10 cellular contexts compared by ENCODE assay signal in genomic region chr22:41526226-41526531, GRCh38. TPM values are rescaled to one million over a fixed set of nuclear protein-coding genes. Genes with fewer than 3 reads are reported as not detected.
DNase-seq lines count a peak whose midpoint lies in the region; ATAC-seq and TF ChIP-seq lines count a peak whose summit lies in the region.
"Had no signal": no experiment of that assay in that cellular context is flagged by ENCODE, and none has a peak within 500 bp of the region (broad histone marks: within the 10 kb centered on the region; RNA-seq: fewer than 3 reads in every experiment).

No MANE protein-coding gene starts in this region.

- no peaks in the 10 kb centered on the region for H3K27me3 ChIP-seq in CD4-positive, alpha-beta memory T cell (ENCODE audit: insufficient read depth, low read length)
- H3K27me3 ChIP-seq in esophagus (ENCODE audit: control insufficient read depth in 1 of 2, insufficient read depth in 2 of 2, low read length in 2 of 2) = no peaks in the 10 kb centered on the region
- H3K27me3 ChIP-seq in prostate gland (replicated peaks; ENCODE audit: insufficient read depth) = no peaks in the 10 kb centered on the region

- DNase-seq in CD4-positive, alpha-beta memory T cell = no peak
- DNase-seq in prostate gland (ENCODE audit: low spot score) = no peak
- DNase-seq in cerebellar nuclear complex (lab: John Stamatoyannopoulos, UW) = no peak
- no peak for DNase-seq in Ammon's horn (ENCODE audit: low spot score)
- DNase-seq in SHP77 (lab: John Stamatoyannopoulos, UW) = no peak
- DNase-seq: mammary epithelial cell had no signal

- H3K27ac ChIP-seq in CD4-positive, alpha-beta memory T cell (ENCODE audit: low read depth, low read length) = peak overlapping the region; percentile 12
- H3K27ac ChIP-seq in VCaP (peak overlapping the region; percentile 72; the same call in 1 of the 2 replicates), esophagus (ENCODE audit: low read depth in 2 of 2, low read length in 1 of 2) (peak overlapping the region; percentile 47 to 87), prostate gland (peak overlapping the region; percentile 49 to 70)

- H3K36me3 ChIP-seq in CD4-positive, alpha-beta memory T cell (ENCODE audit: insufficient read depth, low read length) = peaks cover 50% of the 10 kb centered on the region
- H3K36me3 ChIP-seq in esophagus (ENCODE audit: control insufficient read depth in 2 of 2, insufficient read depth in 2 of 2, low read length in 1 of 2) (peaks cover 15 to 70% of the 10 kb centered on the region in 2 donors), prostate gland (peaks cover 0 to 11% of the 10 kb centered on the region in 2 donors)

- TF ChIP-seq POLR2A in prostate gland (IDR thresholded peaks at IDR 0.05) = no peak

- no peaks in the 10 kb centered on the region for H3K9me3 ChIP-seq in CD4-positive, alpha-beta memory T cell (ENCODE audit: control insufficient read depth in 1 of 2, low read length in 2 of 2)
- H3K9me3 ChIP-seq in esophagus (ENCODE audit: control insufficient read depth in 2 of 2, insufficient read depth in 1 of 2, low read depth in 1 of 2, low read length in 1 of 2) = no peaks in the 10 kb centered on the region
- H3K9me3 ChIP-seq in prostate gland = no peaks in the 10 kb centered on the region

- intact Hi-C loops in CD4-positive, alpha-beta memory T cell (cut with micrococcal nuclease) = loop anchor here (1.0 kb wide), 1 partner anchor 123 kb away; no protein-coding TSS in a partner anchor
- intact Hi-C loops in prostate gland (cut with DNase I) = loop anchor here (10.0 kb wide), 1 partner anchor 221 kb away; the partner anchor contains the start of gene ZC3H7B

- peaks cover 15 to 58% of the 10 kb centered on the region in 2 donors for H3K36me3 Mint-ChIP-seq in CD4-positive, alpha-beta memory T cell

- no peaks in the 10 kb centered on the region for H3K27me3 Mint-ChIP-seq in CD4-positive, alpha-beta memory T cell
- H3K27me3 Mint-ChIP-seq: stimulated activated naive CD8-positive, alpha-beta T cell treated with anti-CD3 and anti-CD28 coated beads, Interleukin-15, amount 100 ng/mL, for 72 hours had no signal

- peak overlapping the region in 1 of 8 donors; percentile 34 for H3K4me3 Mint-ChIP-seq in CD4-positive, alpha-beta memory T cell
- H3K4me3 Mint-ChIP-seq: stimulated activated naive CD8-positive, alpha-beta T cell treated with anti-CD3 and anti-CD28 coated beads, Interleukin-15, amount 100 ng/mL, for 72 hours had no signal

- no peak overlapping the region for H3K4me3 ChIP-seq in CD4-positive, alpha-beta memory T cell (ENCODE audit: low read length in 2 of 2)
- H3K4me3 ChIP-seq in esophagus (ENCODE audit: low read depth in 1 of 2, low read length in 2 of 2) = no peak overlapping the region
- no peak overlapping the region for H3K4me3 ChIP-seq in prostate gland

- POLR2A ChIA-PET in CD4-positive, alpha-beta memory T cell (lab: Charles Lee; ENCODE audit: partially characterized antibody) = interaction anchor here (1.6 to 4.8 kb wide), 2 partner anchors 8 to 122 kb away, joined by 4 to 34 read pairs; no protein-coding TSS in a partner anchor

- CTCF ChIA-PET in CD4-positive, alpha-beta memory T cell (lab: Charles Lee; ENCODE audit: partially characterized antibody) = interaction anchor here (1.0 to 7.7 kb wide), 9 partner anchors 8 to 161 kb away, joined by 3 to 124 read pairs (median 4); no protein-coding TSS in a partner anchor

- peaks cover 4 to 25% (median 12%) of the 10 kb centered on the region in 4 donors for H3K4me1 Mint-ChIP-seq in CD4-positive, alpha-beta memory T cell

- H3K27ac Mint-ChIP-seq in CD4-positive, alpha-beta memory T cell = peak overlapping the region in 6 of 7 donors; percentile 42 to 85 (median 70)

- WGBS in esophagus, 2 donors = 81 to 84% methylated on average over 7 of the region's 7 CpGs
- WGBS in prostate gland = 82% methylated on average over 7 of the region's 7 CpGs

- H3K4me1 ChIP-seq in CD4-positive, alpha-beta memory T cell (ENCODE audit: insufficient read depth, low read length) = peaks cover 15% of the 10 kb centered on the region
- H3K4me1 ChIP-seq in esophagus (ENCODE audit: control insufficient read depth in 2 of 2, insufficient read depth in 2 of 2, low read length in 1 of 2) (peaks cover 3 to 18% of the 10 kb centered on the region in 2 donors), prostate gland (replicated peaks) (peaks cover 5% of the 10 kb centered on the region)

- H3K9me3 Mint-ChIP-seq in CD4-positive, alpha-beta memory T cell = no peaks in the 10 kb centered on the region
- H3K9me3 Mint-ChIP-seq: stimulated activated naive CD8-positive, alpha-beta T cell treated with anti-CD3 and anti-CD28 coated beads, Interleukin-15, amount 100 ng/mL, for 72 hours had no signal

- no peak for ATAC-seq in GM19328 (IDR thresholded peaks at IDR 0.05; ENCODE audit: unreplicated experiment)

- TF ChIP-seq CTCF in VCaP (conservative IDR thresholded peaks at IDR 0.05) (no peak), prostate gland (IDR thresholded peaks at IDR 0.05) (no peak)

RNA-seq across cellular contexts. Expression of gene POLR3H, which starts 18.1 kb away (rescaled TPM):
- 10 to 100 TPM; 43.6 to 43.7 TPM for total RNA-seq in CD4-positive, alpha-beta memory T cell
- polyA plus RNA-seq in CD4-positive, alpha-beta memory T cell = 10 to 100 TPM; 20.7 to 21.8 TPM
- polyA plus RNA-seq in esophagus = 10 to 100 TPM; 24.3 to 25.9 TPM
- total RNA-seq in prostate gland = 10 to 100 TPM; 27.8 to 29.1 TPM

RNA-seq across cellular contexts. Expression of gene CSDC2, which starts 34.6 kb away (rescaled TPM):
- total RNA-seq in CD4-positive, alpha-beta memory T cell = not detected
- not detected for polyA plus RNA-seq in CD4-positive, alpha-beta memory T cell
- polyA plus RNA-seq in esophagus = 1 to 10 TPM; 1.1 to 1.2 TPM
- 10 to 100 TPM in 1 of 2 donors, 1 to 10 TPM in 1; 7.2 to 93.6 TPM for total RNA-seq in prostate gland
- polyA plus RNA-seq: mammary epithelial cell had no signal

RNA-seq across cellular contexts. Expression of gene ACO2, which starts 57.3 kb away (rescaled TPM):
- total RNA-seq in CD4-positive, alpha-beta memory T cell = 10 to 100 TPM; 64.8 to 65.0 TPM
- polyA plus RNA-seq in CD4-positive, alpha-beta memory T cell = 10 to 100 TPM; 79.6 to 81.2 TPM
- 10 to 100 TPM; 22.6 to 59.7 TPM for polyA plus RNA-seq in esophagus
- total RNA-seq in prostate gland = 100 to 1,000 TPM; 100 to 177 TPM

RNA-seq across cellular contexts. Expression of gene PHF5A, which starts 57.7 kb away (rescaled TPM):
- total RNA-seq in CD4-positive, alpha-beta memory T cell = 10 to 100 TPM; 37.7 to 39.2 TPM
- 10 to 100 TPM; 19.7 to 31.6 TPM for polyA plus RNA-seq in CD4-positive, alpha-beta memory T cell
- polyA plus RNA-seq in esophagus = 10 to 100 TPM; 41.4 to 61.8 TPM
- 10 to 100 TPM; 35.8 to 40.2 TPM for total RNA-seq in prostate gland

Comparison
In these comparisons a context has a peak if more than half of its experiments do, and no peak if none do; other contexts are left out.
1. H3K27ac ChIP-seq: peak in every context shown above with its lines; median percentile 72 in VCaP; 67 in esophagus; 60 in prostate gland; 12 in CD4-positive, alpha-beta memory T cell.
2. RNA of gene CSDC2, which starts 34.6 kb away (total RNA-seq): 7.2 to 93.6 TPM in prostate gland; not detected in CD4-positive, alpha-beta memory T cell; every median in the first group is over 4 times any median in the second.